ENCODE assay signal across 1 cellular context in genomic region chrX:153474718-153475117, GRCh38.
TF ChIP-seq lines count a peak whose summit lies in the region.

No MANE protein-coding gene starts in this region.

TF ChIP-seq in HEK293, 187 proteins besides CTCF, POLR2A, EP300 and RAD21 (continued from another document):
- TF ChIP-seq ZSCAN5A (tag by site-specific recombination; IDR thresholded peaks at IDR 0.05) = no peak
- no peak for TF ChIP-seq ZBTB10 (tag by site-specific recombination; IDR thresholded peaks at IDR 0.05)
- TF ChIP-seq PRDM10 (tag by site-specific recombination; IDR thresholded peaks at IDR 0.05) = no peak
- no peak for TF ChIP-seq ZBTB11 (tag by site-specific recombination; conservative IDR thresholded peaks at IDR 0.05; ENCODE audit: low read depth)
- TF ChIP-seq ZNF639 (tag by site-specific recombination; IDR thresholded peaks at IDR 0.05) = no peak
- no peak for TF ChIP-seq ZNF10 (tag by site-specific recombination; IDR thresholded peaks at IDR 0.05)
- no peak for TF ChIP-seq ZNF391 (tag by site-specific recombination; IDR thresholded peaks at IDR 0.05; ENCODE audit: borderline replicate concordance, low read depth)
- TF ChIP-seq ZBTB8A (tag by site-specific recombination; IDR thresholded peaks at IDR 0.05) = no peak
- TF ChIP-seq REPIN1 (tag by site-specific recombination; IDR thresholded peaks at IDR 0.05; ENCODE audit: low read depth) = no peak
- TF ChIP-seq ZNF768 (tag by site-specific recombination; IDR thresholded peaks at IDR 0.05) = no peak
- TF ChIP-seq INSM2 (tag by site-specific recombination; IDR thresholded peaks at IDR 0.05) = no peak
- TF ChIP-seq ZBTB7A (tag by site-specific recombination; IDR thresholded peaks at IDR 0.05; ENCODE audit: low read depth) = no peak
- no peak for TF ChIP-seq ZNF560 (tag by site-specific recombination; IDR thresholded peaks at IDR 0.05; ENCODE audit: borderline replicate concordance)
- no peak for TF ChIP-seq ZNF175 (tag by site-specific recombination; IDR thresholded peaks at IDR 0.05)
